In the genomic region with DNA sequence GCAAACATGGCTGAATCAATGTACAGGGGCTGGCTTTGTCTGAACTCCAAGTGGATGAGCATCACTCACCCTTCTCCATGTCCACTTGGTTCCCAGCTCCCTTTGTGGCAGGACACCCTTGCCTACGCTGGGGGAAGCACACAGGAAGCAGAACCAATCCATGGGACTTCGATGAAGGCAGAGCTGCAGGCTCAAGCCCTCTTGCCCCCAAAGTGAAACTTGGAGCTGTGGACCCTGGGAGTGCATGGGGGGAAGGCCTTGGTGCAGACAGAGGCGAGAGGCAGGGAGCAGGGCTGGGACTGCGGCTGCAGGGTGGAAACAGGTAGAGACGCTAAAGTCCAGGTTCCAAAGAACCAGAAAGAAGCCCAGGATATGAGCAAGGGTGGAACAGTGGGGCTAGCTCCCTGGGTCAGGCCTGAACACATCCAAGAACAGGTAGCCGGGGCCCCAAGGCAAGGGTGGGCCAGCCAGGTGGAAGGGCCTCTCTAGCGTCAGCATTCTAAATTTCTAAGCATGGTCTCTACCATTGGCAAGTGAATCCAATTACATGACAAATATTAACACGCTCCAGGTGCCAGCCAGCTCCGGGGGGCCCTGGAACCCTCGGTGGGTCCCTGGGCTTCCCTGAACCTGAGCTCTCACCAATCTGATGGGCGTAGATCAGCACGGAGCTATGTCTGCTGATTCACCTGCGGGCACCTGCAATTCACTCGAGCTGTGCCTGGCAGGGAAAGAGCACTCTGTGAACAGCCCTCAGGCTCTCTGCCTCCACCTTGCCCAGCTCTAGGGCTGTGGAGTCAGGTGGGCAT, we compare ENCODE assay signal across 26 cellular contexts.
DNase-seq lines count a peak whose midpoint lies in the region; ATAC-seq and TF ChIP-seq lines count a peak whose summit lies in the region.
"Had no signal": no experiment of that assay in that cellular context is flagged by ENCODE, and none has a peak within 500 bp of the region (broad histone marks: within the 10 kb centered on the region; RNA-seq: fewer than 3 reads in every experiment).

No MANE protein-coding gene starts in this region.

- POLR2A ChIA-PET in HEK293T (lab: Yijun Ruan, JAX), result no interaction called here

- H3K36me3 ChIP-seq in right atrium auricular region (no peaks in the 10 kb centered on the region), left ventricle myocardium inferior (no peaks in the 10 kb centered on the region)
- H3K36me3 ChIP-seq: colonic mucosa, MG63, neural progenitor cell, prostate gland, tibial nerve had no signal

- no peaks in the 10 kb centered on the region for H3K4me1 Mint-ChIP-seq in chondrocyte (ENCODE audit: low read depth)
- H3K4me1 Mint-ChIP-seq: activated CD4-positive, alpha-beta memory T cell treated with anti-CD3 and anti-CD28 coated beads, Interleukin-2, amount 10 ng/mL, durations not matched to agents 7 days and 5 days; memory B cell had no signal

- H3K27me3 ChIP-seq in right atrium auricular region (no peaks in the 10 kb centered on the region), left ventricle myocardium inferior (ENCODE audit: low read depth) (peaks cover 47% of the 10 kb centered on the region)
- H3K27me3 ChIP-seq: colonic mucosa, neural progenitor cell, tibial nerve had no signal

- H3K9me3 Mint-ChIP-seq in chondrocyte (ENCODE audit: low read depth), result peaks cover 20% of the 10 kb centered on the region
- H3K9me3 Mint-ChIP-seq: activated CD4-positive, alpha-beta memory T cell treated with anti-CD3 and anti-CD28 coated beads, Interleukin-2, amount 10 ng/mL, durations not matched to agents 7 days and 5 days had no signal

- H3K4me1 ChIP-seq in right atrium auricular region (no peaks in the 10 kb centered on the region), left ventricle myocardium inferior (no peaks in the 10 kb centered on the region)
- H3K4me1 ChIP-seq: colonic mucosa, prostate gland, tibial nerve had no signal

- no peak overlapping the region for H3K4me3 Mint-ChIP-seq in chondrocyte (ENCODE audit: unreplicated experiment)
- H3K4me3 Mint-ChIP-seq: activated CD4-positive, alpha-beta memory T cell treated with anti-CD3 and anti-CD28 coated beads, Interleukin-2, amount 10 ng/mL, durations not matched to agents 7 days and 5 days; memory B cell; neural progenitor cell had no signal

- ATAC-seq in sciatic nerve (no peak), HG03457 (IDR thresholded peaks at IDR 0.05; ENCODE audit: unreplicated experiment) (no peak), GM21367 (IDR thresholded peaks at IDR 0.05; ENCODE audit: unreplicated experiment) (no peak)
- ATAC-seq: activated CD4-positive, CD25-positive, alpha-beta regulatory T cell treated with anti-CD3 and anti-CD28 coated beads, Interleukin-2, amount 50 U/mL, for 24 hours; HCT116; K562; stimulated activated naive CD8-positive, alpha-beta T cell treated with anti-CD3 and anti-CD28 coated beads, Interleukin-15, Interleukin-2, amounts not matched to agents 100 U/mL and 50 U/mL, for 24 hours had no signal

- intact Hi-C loops in left ventricle myocardium inferior (cut with micrococcal nuclease) (no loop called here), sciatic nerve (cut with DNase I) (no loop called here)

- CTCF ChIA-PET in HEK293T (lab: Yijun Ruan, JAX), result no interaction called here

- peaks cover 5% of the 10 kb centered on the region for H3K36me3 Mint-ChIP-seq in chondrocyte (ENCODE audit: low read depth)
- H3K36me3 Mint-ChIP-seq: memory B cell, neural progenitor cell had no signal

- no peak overlapping the region for H3K27ac Mint-ChIP-seq in chondrocyte (ENCODE audit: unreplicated experiment)
- H3K27ac Mint-ChIP-seq: activated CD4-positive, alpha-beta memory T cell treated with anti-CD3 and anti-CD28 coated beads, Interleukin-2, amount 10 ng/mL, durations not matched to agents 7 days and 5 days; memory B cell; neural progenitor cell had no signal

- H3K27me3 Mint-ChIP-seq in chondrocyte (ENCODE audit: low read depth), result peaks cover 7% of the 10 kb centered on the region
- H3K27me3 Mint-ChIP-seq: activated CD4-positive, alpha-beta memory T cell treated with anti-CD3 and anti-CD28 coated beads, Interleukin-2, amount 10 ng/mL, durations not matched to agents 7 days and 5 days had no signal

- TF ChIP-seq CTCF in right atrium auricular region (IDR thresholded peaks at IDR 0.05) (no peak), left ventricle myocardium inferior (IDR thresholded peaks at IDR 0.05; ENCODE audit: borderline replicate concordance) (no peak), chondrocyte (IDR thresholded peaks at IDR 0.05) (no peak)

- H3K27ac ChIP-seq in right atrium auricular region (no peak overlapping the region), left ventricle myocardium inferior (replicated peaks) (no peak overlapping the region)
- H3K27ac ChIP-seq: C4-2B, colonic mucosa, neural progenitor cell, prostate gland, tibial nerve had no signal

- H3K9me3 ChIP-seq in right atrium auricular region (peaks cover 0 to 23% of the 10 kb centered on the region in 2 donors), left ventricle myocardium inferior (replicated peaks) (peaks cover 31% of the 10 kb centered on the region)
- H3K9me3 ChIP-seq: colonic mucosa, MG63, prostate gland had no signal

- H3K4me3 ChIP-seq in right atrium auricular region (no peak overlapping the region), left ventricle myocardium inferior (no peak overlapping the region)
- H3K4me3 ChIP-seq: colonic mucosa, K562, MG63, neural progenitor cell, prostate gland, tibial nerve had no signal

- DNase-seq in right atrium auricular region (ENCODE audit: low spot score), result peak; percentile 36
- DNase-seq in left ventricle myocardium inferior, result no peak
- DNase-seq in chondrocyte (ENCODE audit: low spot score), result peak; percentile 55
- peak; percentile 39 for DNase-seq in sciatic nerve (ENCODE audit: low spot score)
- no peak for DNase-seq in HEK293T (ENCODE audit: extremely low spot score)
- DNase-seq: activated CD4-positive, alpha-beta memory T cell treated with anti-CD3 and anti-CD28 coated beads, Interleukin-2, amount 10 ng/mL, durations not matched to agents 7 days and 5 days; activated naive CD4-positive, alpha-beta T cell treated with anti-CD3 and anti-CD28 coated beads, Interleukin-2, amount 50 U/mL, for 16 hours; activated T-cell treated with anti-CD3 and anti-CD28 coated beads, Interleukin-2, amount 50 U/mL, for 48 hours; amygdala; Calu3; colonic mucosa; foreskin fibroblast; MG63; NCI-H748 treated with DMSO at 0.1 percent for 48 hours; stimulated activated naive CD8-positive, alpha-beta T cell treated with anti-CD3 and anti-CD28 coated beads, Interleukin-15, Interleukin-2, amounts not matched to agents 100 U/mL and 50 U/mL, for 24 hours; T-helper 1 cell had no signal

TF ChIP-seq in HEK293T, 16 proteins besides CTCF, POLR2A, EP300 and RAD21:
- TF ChIP-seq LEF1 (IDR thresholded peaks at IDR 0.05; ENCODE audit: borderline replicate concordance), result no peak
- TF ChIP-seq HDGF (IDR thresholded peaks at IDR 0.05; ENCODE audit: borderline replicate concordance), result no peak
- TF ChIP-seq FOXA1 (IDR thresholded peaks at IDR 0.05), result no peak
- no peak for TF ChIP-seq BHLHE40 (IDR thresholded peaks at IDR 0.05; ENCODE audit: borderline replicate concordance)
- no peak for TF ChIP-seq SP1 (IDR thresholded peaks at IDR 0.05)
- TF ChIP-seq ZNF384 (IDR thresholded peaks at IDR 0.05), result no peak
- no peak for TF ChIP-seq SUZ12 (IDR thresholded peaks at IDR 0.05)
- TF ChIP-seq NFRKB (IDR thresholded peaks at IDR 0.05), result no peak
- no peak for TF ChIP-seq FOXK2 (IDR thresholded peaks at IDR 0.05)
- no peak for TF ChIP-seq TARDBP (IDR thresholded peaks at IDR 0.05)
- no peak for TF ChIP-seq CTBP1 (IDR thresholded peaks at IDR 0.05; ENCODE audit: borderline replicate concordance)
- TF ChIP-seq, protein P1, sequence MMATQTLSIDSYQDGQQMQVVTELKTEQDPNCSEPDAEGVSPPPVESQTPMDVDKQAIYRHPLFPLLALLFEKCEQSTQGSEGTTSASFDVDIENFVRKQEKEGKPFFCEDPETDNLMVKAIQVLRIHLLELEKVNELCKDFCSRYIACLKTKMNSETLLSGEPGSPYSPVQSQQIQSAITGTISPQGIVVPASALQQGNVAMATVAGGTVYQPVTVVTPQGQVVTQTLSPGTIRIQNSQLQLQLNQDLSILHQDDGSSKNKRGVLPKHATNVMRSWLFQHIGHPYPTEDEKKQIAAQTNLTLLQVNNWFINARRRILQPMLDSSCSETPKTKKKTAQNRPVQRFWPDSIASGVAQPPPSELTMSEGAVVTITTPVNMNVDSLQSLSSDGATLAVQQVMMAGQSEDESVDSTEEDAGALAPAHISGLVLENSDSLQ (IDR thresholded peaks at IDR 0.05), result no peak
- no peak for TF ChIP-seq FOXM1 (IDR thresholded peaks at IDR 0.05; ENCODE audit: borderline replicate concordance)
- no peak for TF ChIP-seq ELF4 (IDR thresholded peaks at IDR 0.05)
TF ChIP-seq in HEK293T: peak in this region for 0.

Comparison
In these comparisons a context has a peak if more than half of its experiments do, and no peak if none do; other contexts are left out.
1. DNase-seq: peak in right atrium auricular region (single experiment), chondrocyte (single experiment) and sciatic nerve (single experiment); none in left ventricle myocardium inferior (single experiment) and HEK293T (single experiment).